11 cellular contexts compared by ENCODE assay signal in genomic region chr20:52783769-52784168, GRCh38.
DNase-seq lines count a peak whose midpoint lies in the region; ATAC-seq, FAIRE-seq and TF ChIP-seq lines count a peak whose summit lies in the region.
"Had no signal": no experiment of that assay in that cellular context is flagged by ENCODE, and none has a peak within 500 bp of the region (broad histone marks: within the 10 kb centered on the region; RNA-seq: fewer than 3 reads in every experiment).

No MANE protein-coding gene starts in this region.

- H3K4me2 ChIP-seq in keratinocyte (ENCODE audit: control insufficient read depth, extremely low read depth, insufficient read depth, low read depth, low read length) = no peak overlapping the region

- no peaks in the 10 kb centered on the region for H3K27me3 ChIP-seq in WERI-Rb-1 (ENCODE audit: insufficient read depth, low read depth, severe bottlenecking)
- no peaks in the 10 kb centered on the region for H3K27me3 ChIP-seq in keratinocyte (ENCODE audit: control insufficient read depth, extremely low read depth, insufficient read depth, low read length)

- no peaks in the 10 kb centered on the region for H3K79me2 ChIP-seq in keratinocyte (ENCODE audit: control insufficient read depth, insufficient read depth, low read length)
- H3K79me2 ChIP-seq: parathyroid adenoma had no signal

- no peak overlapping the region for H2AFZ ChIP-seq in keratinocyte (ENCODE audit: control insufficient read depth, low read length)
- H2AFZ ChIP-seq: parathyroid adenoma had no signal

- DNase-seq in ACHN (peak; percentile 28), WERI-Rb-1 (peak; percentile 45), keratinocyte (ENCODE audit: low read depth, low spot score) (no peak), putamen (ENCODE audit: low spot score) (no peak), hypothalamus (lab: John Stamatoyannopoulos, UW) (no peak)
- DNase-seq: GF-D8, NCI-H2227 treated with DMSO at 0.1 percent for 48 hours had no signal

- TF ChIP-seq CTCF in GM12875 (IDR thresholded peaks at IDR 0.05; ENCODE audit: borderline replicate concordance, insufficient read depth, low read depth, low read length) = peak; percentile 22; the same call in 1 of the 2 replicates
- peak; percentile 53 for TF ChIP-seq CTCF in WERI-Rb-1 (IDR thresholded peaks at IDR 0.05; ENCODE audit: low read depth, low read length)
- peak; percentile 20 to 41 (median 23) for TF ChIP-seq CTCF in keratinocyte (optimal IDR thresholded peaks at IDR 0.05 in 1 of 3, IDR thresholded peaks at IDR 0.05 in 1 of 3, conservative IDR thresholded peaks at IDR 0.05 in 1 of 3; ENCODE audit: extremely low read depth in 1 of 3, insufficient read depth in 2 of 3, low read length in 3 of 3)

- H3K36me3 ChIP-seq in WERI-Rb-1 (no peaks in the 10 kb centered on the region), keratinocyte (ENCODE audit: control insufficient read depth in 2 of 2, extremely low read depth in 1 of 2, insufficient read depth in 2 of 2, low read length in 2 of 2) (no peaks in the 10 kb centered on the region)

- no peaks in the 10 kb centered on the region for H3K9me3 ChIP-seq in WERI-Rb-1 (ENCODE audit: severe bottlenecking)
- no peaks in the 10 kb centered on the region for H3K9me3 ChIP-seq in keratinocyte (ENCODE audit: control insufficient read depth, low read depth, low read length)

- H3K9me1 ChIP-seq in keratinocyte (ENCODE audit: control insufficient read depth, extremely low read depth, insufficient read depth, low read length) = no peaks in the 10 kb centered on the region

- ATAC-seq in GM19023 (IDR thresholded peaks at IDR 0.05; ENCODE audit: unreplicated experiment) (no peak), HG02642 (IDR thresholded peaks at IDR 0.05; ENCODE audit: poor library complexity, unreplicated experiment) (no peak)

- dilution Hi-C loops in keratinocyte (cut with MboI; ENCODE audit: extremely low pct_ligation_motif_present, low sequenced_read_pairs) = no loop called here

- FAIRE-seq in keratinocyte (lab: Jason Lieb, UNC) = no peak

- no peaks in the 10 kb centered on the region for H4K20me1 ChIP-seq in keratinocyte (ENCODE audit: control insufficient read depth, extremely low read depth, insufficient read depth, low read length)

- no peak overlapping the region for H3K9ac ChIP-seq in keratinocyte (ENCODE audit: control insufficient read depth, extremely low read depth, insufficient read depth, low read length)
- H3K9ac ChIP-seq: parathyroid adenoma had no signal

- no peaks in the 10 kb centered on the region for H3K4me1 ChIP-seq in keratinocyte (ENCODE audit: control insufficient read depth, extremely low read depth, insufficient read depth, low read length)
- H3K4me1 ChIP-seq: parathyroid adenoma had no signal

- H3K4me3 ChIP-seq in GM12875 (ENCODE audit: low read depth, low read length) = no peak overlapping the region
- no peak overlapping the region for H3K4me3 ChIP-seq in WERI-Rb-1 (ENCODE audit: low read depth, low read length)
- H3K4me3 ChIP-seq in keratinocyte (ENCODE audit: control insufficient read depth in 2 of 3, extremely low read depth in 1 of 3, insufficient read depth in 2 of 3, low read depth in 1 of 3, low read length in 3 of 3) = no peak overlapping the region

- in situ Hi-C loops in ACHN (cut with HindIII; ENCODE audit: low pct_ligation_motif_present, low pct_unique_long_range_greater_than_20kb, low sequenced_read_pairs) = no loop called here

- H3K27ac ChIP-seq in WERI-Rb-1 (no peak overlapping the region), keratinocyte (ENCODE audit: control insufficient read depth, insufficient read depth, low read length) (no peak overlapping the region)
- H3K27ac ChIP-seq: parathyroid adenoma had no signal

Comparison
In these comparisons a context has a peak if more than half of its experiments do, and no peak if none do; other contexts are left out.
1. DNase-seq: peak in ACHN (single experiment) and WERI-Rb-1 (single experiment); none in keratinocyte (single experiment), putamen (single experiment) and hypothalamus (0 of 51).
2. Peak in every context shown above with its lines, with median percentiles within 50 percentile points of each other: CTCF ChIP-seq.